ENCODE assay signal across 2 cellular contexts in the genomic region with DNA sequence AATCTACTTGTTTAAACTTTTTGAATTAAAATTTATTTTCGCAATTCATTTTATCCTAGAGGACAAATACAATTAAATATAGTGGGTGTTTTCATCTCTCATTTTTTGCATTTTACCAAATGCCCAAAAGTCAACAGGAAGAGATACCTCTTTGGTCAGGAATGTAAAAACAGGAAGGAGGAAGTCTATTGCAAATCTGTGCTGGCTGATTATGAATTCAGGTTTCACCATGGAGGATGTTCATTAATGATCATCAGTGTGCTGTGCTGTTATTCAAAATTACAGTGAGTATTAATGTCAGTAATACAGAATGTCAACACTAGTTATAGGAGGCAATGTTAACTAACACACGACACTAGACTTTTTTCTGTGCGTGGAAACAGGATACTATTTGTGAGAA.
TF ChIP-seq lines count a peak whose summit lies in the region.

No MANE protein-coding gene starts in this region.

TF ChIP-seq in Ishikawa, 13 proteins besides CTCF, POLR2A, EP300 and RAD21 (continued from another document):
- TF ChIP-seq ZBTB7A (IDR thresholded peaks at IDR 0.05; ENCODE audit: low read depth) = no peak

TF ChIP-seq in HepG2, 621 proteins besides CTCF, POLR2A, EP300 and RAD21 (continued from another document):
- TF ChIP-seq, protein P1, sequence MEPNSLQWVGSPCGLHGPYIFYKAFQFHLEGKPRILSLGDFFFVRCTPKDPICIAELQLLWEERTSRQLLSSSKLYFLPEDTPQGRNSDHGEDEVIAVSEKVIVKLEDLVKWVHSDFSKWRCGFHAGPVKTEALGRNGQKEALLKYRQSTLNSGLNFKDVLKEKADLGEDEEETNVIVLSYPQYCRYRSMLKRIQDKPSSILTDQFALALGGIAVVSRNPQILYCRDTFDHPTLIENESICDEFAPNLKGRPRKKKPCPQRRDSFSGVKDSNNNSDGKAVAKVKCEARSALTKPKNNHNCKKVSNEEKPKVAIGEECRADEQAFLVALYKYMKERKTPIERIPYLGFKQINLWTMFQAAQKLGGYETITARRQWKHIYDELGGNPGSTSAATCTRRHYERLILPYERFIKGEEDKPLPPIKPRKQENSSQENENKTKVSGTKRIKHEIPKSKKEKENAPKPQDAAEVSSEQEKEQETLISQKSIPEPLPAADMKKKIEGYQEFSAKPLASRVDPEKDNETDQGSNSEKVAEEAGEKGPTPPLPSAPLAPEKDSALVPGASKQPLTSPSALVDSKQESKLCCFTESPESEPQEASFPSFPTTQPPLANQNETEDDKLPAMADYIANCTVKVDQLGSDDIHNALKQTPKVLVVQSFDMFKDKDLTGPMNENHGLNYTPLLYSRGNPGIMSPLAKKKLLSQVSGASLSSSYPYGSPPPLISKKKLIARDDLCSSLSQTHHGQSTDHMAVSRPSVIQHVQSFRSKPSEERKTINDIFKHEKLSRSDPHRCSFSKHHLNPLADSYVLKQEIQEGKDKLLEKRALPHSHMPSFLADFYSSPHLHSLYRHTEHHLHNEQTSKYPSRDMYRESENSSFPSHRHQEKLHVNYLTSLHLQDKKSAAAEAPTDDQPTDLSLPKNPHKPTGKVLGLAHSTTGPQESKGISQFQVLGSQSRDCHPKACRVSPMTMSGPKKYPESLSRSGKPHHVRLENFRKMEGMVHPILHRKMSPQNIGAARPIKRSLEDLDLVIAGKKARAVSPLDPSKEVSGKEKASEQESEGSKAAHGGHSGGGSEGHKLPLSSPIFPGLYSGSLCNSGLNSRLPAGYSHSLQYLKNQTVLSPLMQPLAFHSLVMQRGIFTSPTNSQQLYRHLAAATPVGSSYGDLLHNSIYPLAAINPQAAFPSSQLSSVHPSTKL (CRISPR knock-in tag; IDR thresholded peaks at IDR 0.05) = peak; percentile 34; the same call in 1 of the 2 replicates
- TF ChIP-seq KDM3A (CRISPR knock-in tag; IDR thresholded peaks at IDR 0.05; ENCODE audit: low read depth) (no peak), GABPA (IDR thresholded peaks at IDR 0.05; ENCODE audit: low read depth, low read length) (no peak), GABPA (CRISPR knock-in tag; IDR thresholded peaks at IDR 0.05; ENCODE audit: low read depth) (peak; percentile 70), FOXA1 (IDR thresholded peaks at IDR 0.05) (no peak), FOXA1 (CRISPR knock-in tag; IDR thresholded peaks at IDR 0.05) (peak; percentile 31; the same call in 1 of the 2 replicates), TEAD3 (CRISPR knock-in tag; optimal IDR thresholded peaks at IDR 0.05; ENCODE audit: borderline replicate concordance) (peak; percentile 56), ELF1 (CRISPR knock-in tag; IDR thresholded peaks at IDR 0.05) (0 out of 2 replicates have a peak, but pooled peaks have one; percentile 41), ELF3 (CRISPR knock-in tag; IDR thresholded peaks at IDR 0.05) (peak; percentile 90), SSRP1 (CRISPR knock-in tag; IDR thresholded peaks at IDR 0.05) (no peak), GFI1 (CRISPR knock-in tag; IDR thresholded peaks at IDR 0.05; ENCODE audit: borderline replicate concordance) (0 out of 2 replicates have a peak, but pooled peaks have one; percentile 23), ZSCAN12 (CRISPR knock-in tag; IDR thresholded peaks at IDR 0.05) (no peak), CENPT (CRISPR knock-in tag; IDR thresholded peaks at IDR 0.05; ENCODE audit: low read depth) (no peak), MED1 (CRISPR knock-in tag; IDR thresholded peaks at IDR 0.05) (0 out of 2 replicates have a peak, but pooled peaks have one; percentile 34)
- TF ChIP-seq, protein P2, sequence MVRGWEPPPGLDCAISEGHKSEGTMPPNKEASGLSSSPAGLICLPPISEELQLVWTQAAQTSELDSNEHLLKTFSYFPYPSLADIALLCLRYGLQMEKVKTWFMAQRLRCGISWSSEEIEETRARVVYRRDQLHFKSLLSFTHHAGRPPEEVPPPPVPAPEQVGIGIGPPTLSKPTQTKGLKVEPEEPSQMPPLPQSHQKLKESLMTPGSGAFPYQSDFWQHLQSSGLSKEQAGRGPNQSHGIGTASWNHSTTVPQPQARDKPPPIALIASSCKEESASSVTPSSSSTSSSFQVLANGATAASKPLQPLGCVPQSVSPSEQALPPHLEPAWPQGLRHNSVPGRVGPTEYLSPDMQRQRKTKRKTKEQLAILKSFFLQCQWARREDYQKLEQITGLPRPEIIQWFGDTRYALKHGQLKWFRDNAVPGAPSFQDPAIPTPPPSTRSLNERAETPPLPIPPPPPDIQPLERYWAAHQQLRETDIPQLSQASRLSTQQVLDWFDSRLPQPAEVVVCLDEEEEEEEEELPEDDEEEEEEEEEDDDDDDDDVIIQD (CRISPR knock-in tag; IDR thresholded peaks at IDR 0.05; ENCODE audit: low read depth) = peak; percentile 53; the same call in 1 of the 2 replicates
TF ChIP-seq in HepG2: peak in this region for 12.
